Comparison of ENCODE assay signal across 17 cellular contexts in genomic region chr11:11016123-11016522, GRCh38.
"Had no signal": no experiment of that assay in that cellular context is flagged by ENCODE, and none has a peak within 500 bp of the region (broad histone marks: within the 10 kb centered on the region; RNA-seq: fewer than 3 reads in every experiment).

No MANE protein-coding gene starts in this region.

- H3K9me3 Mint-ChIP-seq: activated CD4-positive, alpha-beta memory T cell treated with anti-CD3 and anti-CD28 coated beads for 36 hours; activated naive CD4-positive, alpha-beta T cell treated with anti-CD3 and anti-CD28 coated beads for 36 hours; activated T-helper 1 cell treated with anti-CD3 and anti-CD28 coated beads, Interleukin-12 subunit alpha, Interleukin-12 subunit beta, Interleukin-2, Interleukin-4 antibody, amounts not matched to agents 30 ng/mL and 10 ng/mL and 1 ng/mL, durations not matched to agents 14 hours and 24 hours and 36 hours; central memory CD8-positive, alpha-beta T cell; naive B cell had no signal

- H3K27ac ChIP-seq: body of pancreas, epithelial cell of prostate, parathyroid adenoma, tibial artery had no signal

- DNase-seq: activated CD4-positive, alpha-beta memory T cell treated with anti-CD3 and anti-CD28 coated beads for 36 hours; activated CD4-positive, CD25-positive, alpha-beta regulatory T cell treated with anti-CD3 and anti-CD28 coated beads, Interleukin-2, amount 50 U/mL, for 72 hours; activated naive CD4-positive, alpha-beta T cell treated with anti-CD3 and anti-CD28 coated beads for 36 hours; amniotic stem cell; body of pancreas; cortex of kidney; effector CD8-positive, alpha-beta T cell; hippocampal formation; naive B cell; retina; stimulated activated CD4-positive, alpha-beta T cell treated with anti-CD3 and anti-CD28 coated beads, Interleukin-4, amount 100 ng/mL, for 4 hours; tibial artery had no signal

- H2AFZ ChIP-seq: parathyroid adenoma had no signal

- ATAC-seq: body of pancreas had no signal

- H3K36me3 ChIP-seq: tibial artery had no signal

- H3K4me3 ChIP-seq: body of pancreas, tibial artery had no signal

- H3K27me3 ChIP-seq: body of pancreas, tibial artery had no signal

- H3K79me2 ChIP-seq: parathyroid adenoma had no signal

- H3K36me3 Mint-ChIP-seq: activated CD4-positive, alpha-beta memory T cell treated with anti-CD3 and anti-CD28 coated beads for 36 hours; mesothelial cell of epicardium; naive B cell had no signal

- H3K4me1 Mint-ChIP-seq: central memory CD8-positive, alpha-beta T cell had no signal

- H3K9ac ChIP-seq: parathyroid adenoma had no signal

- H3K27ac Mint-ChIP-seq: activated CD4-positive, alpha-beta memory T cell treated with anti-CD3 and anti-CD28 coated beads for 36 hours; activated naive CD4-positive, alpha-beta T cell treated with anti-CD3 and anti-CD28 coated beads for 36 hours; activated T-helper 1 cell treated with anti-CD3 and anti-CD28 coated beads, Interleukin-12 subunit alpha, Interleukin-12 subunit beta, Interleukin-2, Interleukin-4 antibody, amounts not matched to agents 30 ng/mL and 10 ng/mL and 1 ng/mL, durations not matched to agents 14 hours and 24 hours and 36 hours; mesothelial cell of epicardium had no signal

- H3K4me1 ChIP-seq: body of pancreas, parathyroid adenoma, tibial artery had no signal

- H3K9me3 ChIP-seq: body of pancreas, tibial artery had no signal

- H3K4me3 Mint-ChIP-seq: activated CD4-positive, alpha-beta memory T cell treated with anti-CD3 and anti-CD28 coated beads for 36 hours; activated naive CD4-positive, alpha-beta T cell treated with anti-CD3 and anti-CD28 coated beads for 36 hours; activated T-helper 1 cell treated with anti-CD3 and anti-CD28 coated beads, Interleukin-12 subunit alpha, Interleukin-12 subunit beta, Interleukin-2, Interleukin-4 antibody, amounts not matched to agents 30 ng/mL and 10 ng/mL and 1 ng/mL, durations not matched to agents 14 hours and 24 hours and 36 hours; central memory CD8-positive, alpha-beta T cell; mesothelial cell of epicardium; naive B cell had no signal
